ENCODE assay signal across 1 cellular context in genomic region chr16:2948807-2949704, GRCh38.
TF ChIP-seq lines count a peak whose summit lies in the region.

No MANE protein-coding gene starts in this region.

TF ChIP-seq in GM12878, 131 proteins besides CTCF, POLR2A, EP300 and RAD21:
- no peak for TF ChIP-seq RFX5 (IDR thresholded peaks at IDR 0.05; ENCODE audit: low read depth, low read length)
- no peak for TF ChIP-seq CBFB (IDR thresholded peaks at IDR 0.05; ENCODE audit: low read depth)
- no peak for TF ChIP-seq ESRRA (IDR thresholded peaks at IDR 0.05; ENCODE audit: low read length)
- TF ChIP-seq BACH1 (IDR thresholded peaks at IDR 0.05; ENCODE audit: borderline replicate concordance): no peak
- TF ChIP-seq USF1 (IDR thresholded peaks at IDR 0.05; ENCODE audit: borderline replicate concordance, extremely low read length, insufficient read depth, low read depth, low read length): no peak
- no peak for TF ChIP-seq GATAD2B (conservative IDR thresholded peaks at IDR 0.05; ENCODE audit: low read depth)
- TF ChIP-seq HDAC6 (IDR thresholded peaks at IDR 0.05; ENCODE audit: unreplicated experiment): no peak
- no peak for TF ChIP-seq EED (IDR thresholded peaks at IDR 0.05; ENCODE audit: low read depth)
- TF ChIP-seq SREBF2 (IDR thresholded peaks at IDR 0.05; ENCODE audit: low read length): no peak
- no peak for TF ChIP-seq MEF2B (IDR thresholded peaks at IDR 0.05; ENCODE audit: partially characterized antibody, poor library complexity, severe bottlenecking)
- TF ChIP-seq IKZF2 (IDR thresholded peaks at IDR 0.05): no peak
- TF ChIP-seq, protein P1, sequence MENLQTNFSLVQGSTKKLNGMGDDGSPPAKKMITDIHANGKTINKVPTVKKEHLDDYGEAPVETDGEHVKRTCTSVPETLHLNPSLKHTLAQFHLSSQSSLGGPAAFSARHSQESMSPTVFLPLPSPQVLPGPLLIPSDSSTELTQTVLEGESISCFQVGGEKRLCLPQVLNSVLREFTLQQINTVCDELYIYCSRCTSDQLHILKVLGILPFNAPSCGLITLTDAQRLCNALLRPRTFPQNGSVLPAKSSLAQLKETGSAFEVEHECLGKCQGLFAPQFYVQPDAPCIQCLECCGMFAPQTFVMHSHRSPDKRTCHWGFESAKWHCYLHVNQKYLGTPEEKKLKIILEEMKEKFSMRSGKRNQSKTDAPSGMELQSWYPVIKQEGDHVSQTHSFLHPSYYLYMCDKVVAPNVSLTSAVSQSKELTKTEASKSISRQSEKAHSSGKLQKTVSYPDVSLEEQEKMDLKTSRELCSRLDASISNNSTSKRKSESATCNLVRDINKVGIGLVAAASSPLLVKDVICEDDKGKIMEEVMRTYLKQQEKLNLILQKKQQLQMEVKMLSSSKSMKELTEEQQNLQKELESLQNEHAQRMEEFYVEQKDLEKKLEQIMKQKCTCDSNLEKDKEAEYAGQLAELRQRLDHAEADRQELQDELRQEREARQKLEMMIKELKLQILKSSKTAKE (IDR thresholded peaks at IDR 0.05; ENCODE audit: low read depth, poor library complexity, severe bottlenecking): no peak
- TF ChIP-seq ZBED1 (IDR thresholded peaks at IDR 0.05; ENCODE audit: borderline replicate concordance): no peak
- no peak for TF ChIP-seq POLR2AphosphoS5 (IDR thresholded peaks at IDR 0.05; ENCODE audit: low read length)
- TF ChIP-seq, protein P2, sequence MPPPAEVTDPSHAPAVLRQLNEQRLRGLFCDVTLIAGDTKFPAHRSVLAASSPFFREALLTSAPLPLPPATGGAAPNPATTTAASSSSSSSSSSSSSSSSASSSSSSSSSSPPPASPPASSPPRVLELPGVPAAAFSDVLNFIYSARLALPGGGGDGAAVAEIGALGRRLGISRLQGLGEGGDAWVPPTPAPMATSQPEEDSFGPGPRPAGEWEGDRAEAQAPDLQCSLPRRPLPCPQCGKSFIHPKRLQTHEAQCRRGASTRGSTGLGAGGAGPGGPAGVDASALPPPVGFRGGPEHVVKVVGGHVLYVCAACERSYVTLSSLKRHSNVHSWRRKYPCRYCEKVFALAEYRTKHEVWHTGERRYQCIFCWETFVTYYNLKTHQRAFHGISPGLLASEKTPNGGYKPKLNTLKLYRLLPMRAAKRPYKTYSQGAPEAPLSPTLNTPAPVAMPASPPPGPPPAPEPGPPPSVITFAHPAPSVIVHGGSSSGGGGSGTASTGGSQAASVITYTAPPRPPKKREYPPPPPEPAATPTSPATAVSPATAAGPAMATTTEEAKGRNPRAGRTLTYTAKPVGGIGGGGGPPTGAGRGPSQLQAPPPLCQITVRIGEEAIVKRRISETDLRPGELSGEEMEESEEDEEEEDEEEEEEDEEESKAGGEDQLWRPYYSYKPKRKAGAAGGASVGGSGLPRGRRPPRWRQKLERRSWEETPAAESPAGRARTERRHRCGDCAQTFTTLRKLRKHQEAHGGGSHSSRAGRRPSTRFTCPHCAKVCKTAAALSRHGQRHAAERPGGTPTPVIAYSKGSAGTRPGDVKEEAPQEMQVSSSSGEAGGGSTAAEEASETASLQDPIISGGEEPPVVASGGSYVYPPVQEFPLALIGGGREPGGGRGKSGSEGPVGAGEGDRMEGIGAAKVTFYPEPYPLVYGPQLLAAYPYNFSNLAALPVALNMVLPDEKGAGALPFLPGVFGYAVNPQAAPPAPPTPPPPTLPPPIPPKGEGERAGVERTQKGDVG (CRISPR knock-in tag; IDR thresholded peaks at IDR 0.05): no peak
- TF ChIP-seq HCFC1 (IDR thresholded peaks at IDR 0.05; ENCODE audit: low read length): no peak
- TF ChIP-seq ZNF274 (IDR thresholded peaks at IDR 0.05; ENCODE audit: insufficient read depth, insufficient read length): no peak
- TF ChIP-seq SREBF1 (IDR thresholded peaks at IDR 0.05; ENCODE audit: low read length): no peak
- no peak for TF ChIP-seq MLLT1 (IDR thresholded peaks at IDR 0.05)
- TF ChIP-seq FOS (IDR thresholded peaks at IDR 0.05; ENCODE audit: borderline replicate concordance, extremely low read depth, insufficient read length): no peak
